Comparison of ENCODE assay signal across 8 cellular contexts in genomic region chr2:36597532-36598377, GRCh38. TPM values are rescaled to one million over a fixed set of nuclear protein-coding genes. Genes with fewer than 3 reads are reported as not detected.
A peak's percentile ranks its signal among the peaks of the same experiment; 100 is the strongest.
DNase-seq lines count a peak whose midpoint lies in the region; TF ChIP-seq lines count a peak whose summit lies in the region.

TSS of gene FEZ2 (minus strand) at chr2:36598168. CDS start at chr2:36598142, 26 bp downstream.

- peak; percentile 76 for DNase-seq in Caki2 (ENCODE audit: low read depth)
- DNase-seq in GM20000 (ENCODE audit: low spot score), result peak; percentile 91
- peak; percentile 43 for DNase-seq in HS-27A (ENCODE audit: low read depth)
- DNase-seq in OCI-LY7 (ENCODE audit: low spot score), result peak; percentile 90
- DNase-seq in activated T-cell treated with anti-CD3 and anti-CD28 coated beads, Interleukin-2, amount 50 U/mL, for 1 hour, result peak; percentile 70
- no peak for DNase-seq in epithelial cell of proximal tubule (ENCODE audit: low read depth)
- DNase-seq in mucosa of gallbladder (ENCODE audit: low spot score), result peak; percentile 66
- DNase-seq in stimulated activated CD8-positive, alpha-beta memory T cell treated with anti-CD3 and anti-CD28 coated beads, Interleukin-4, amount 100 ng/mL, for 48 hours, result peak; percentile 81

- TF ChIP-seq CTCF in GM20000 (IDR thresholded peaks at IDR 0.05; ENCODE audit: extremely low read depth, missing control alignments) (no peak), OCI-LY7 (conservative IDR thresholded peaks at IDR 0.05; ENCODE audit: low read length) (no peak), epithelial cell of proximal tubule (conservative IDR thresholded peaks at IDR 0.05; ENCODE audit: low read depth, low read length) (no peak)

- intact Hi-C loops in OCI-LY7 (cut with micrococcal nuclease; ENCODE audit: unreplicated experiment), result loop anchor here (2.0 kb wide), 1 partner anchor 241 kb away; no protein-coding TSS in a partner anchor

- in situ Hi-C loops in Caki2 (cut with HindIII; ENCODE audit: low pct_unique_long_range_greater_than_20kb, low sequenced_read_pairs), result no loop called here

- H3K4me3 ChIP-seq in OCI-LY7 (ENCODE audit: low read depth, low read length, poor library complexity, severe bottlenecking) (peak within 1 kb of the TSS; percentile 86), epithelial cell of proximal tubule (ENCODE audit: low read depth, low read length) (peak within 1 kb of the TSS; percentile 84)

- H2AFZ ChIP-seq in OCI-LY7 (ENCODE audit: low read length), result peak within 1 kb of the TSS; percentile 89

- H3K79me2 ChIP-seq in OCI-LY7 (ENCODE audit: insufficient read depth, low read depth, low read length), result peaks cover 15% of the 10 kb centered on the region; the same call in 1 of the 2 replicates

- POLR2A ChIA-PET in OCI-LY7 (lab: Charles Lee), result interaction anchor here (0.6 to 0.9 kb wide), 2 partner anchors 20 to 70 kb away, joined by 3 to 4 read pairs; no protein-coding TSS in a partner anchor

- peaks cover 4% of the 10 kb centered on the region; the same call in 1 of the 2 replicates for H3K9me2 ChIP-seq in OCI-LY7 (ENCODE audit: insufficient read depth, low read length)

- peak within 1 kb of the TSS; percentile 40 for H3K27ac ChIP-seq in OCI-LY7 (ENCODE audit: low read depth, low read length, poor library complexity, severe bottlenecking)

- peak within 1 kb of the TSS; percentile 93 for H3K4me2 ChIP-seq in OCI-LY7 (ENCODE audit: low read length)

- CTCF ChIA-PET in OCI-LY7 (lab: Charles Lee; ENCODE audit: unreplicated experiment), result no interaction called here

- no peaks in the 10 kb centered on the region for H3K9me3 ChIP-seq in OCI-LY7 (ENCODE audit: low read length)

- H4K20me1 ChIP-seq in OCI-LY7 (ENCODE audit: insufficient read depth, low read length), result no peaks in the 10 kb centered on the region

- H3K4me1 ChIP-seq in OCI-LY7 (ENCODE audit: insufficient read depth, low read length, poor library complexity, severe bottlenecking), result peaks cover 11% of the 10 kb centered on the region

- no TSS peak for BruUV-seq in OCI-LY7 (replicated peaks; lab: Mats Ljungman, UMichigan)

- H3K36me3 ChIP-seq in OCI-LY7 (ENCODE audit: insufficient read depth, low read length), result peaks cover 14% of the 10 kb centered on the region; the same call in 1 of the 2 replicates

RNA-seq across cellular contexts. Expression of gene FEZ2, which starts in this region (rescaled TPM):
- total RNA-seq in Caki2 (2014; rRNA removed; shearing (Covaris generic); ENCODE audit: low replicate concordance), result 52.6 and 64.1 TPM in 2 replicates
- total RNA-seq in OCI-LY7 (2014; rRNA removed; shearing (Covaris generic)), result 17.1 and 19.3 TPM in 2 replicates
- total RNA-seq in OCI-LY7 (2022) (23.2 and 28.7 TPM in 2 replicates), epithelial cell of proximal tubule (43.7 and 60.4 TPM in 2 replicates), mucosa of gallbladder (38.8 TPM)
